ENCODE assay signal across 18 cellular contexts in the genomic region with DNA sequence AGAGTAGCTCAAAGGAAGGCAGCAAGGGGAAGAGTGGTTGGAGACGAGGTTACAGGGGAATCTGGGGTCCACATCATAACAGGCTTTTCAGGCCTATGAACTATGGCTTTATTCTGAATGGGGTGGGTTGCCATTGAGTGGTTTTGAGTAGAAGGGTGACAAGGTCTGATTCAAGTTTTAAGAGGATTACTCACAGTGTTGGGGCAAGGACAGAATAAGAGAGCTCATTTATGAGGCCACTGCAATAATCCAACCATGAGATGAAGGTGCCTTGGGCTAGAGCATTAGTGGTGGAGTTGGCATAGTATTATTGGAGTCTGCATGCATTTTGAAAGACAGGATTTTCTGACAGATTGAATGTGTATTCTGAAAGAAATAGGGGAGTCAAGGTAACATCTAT.
DNase-seq lines count a peak whose midpoint lies in the region; TF ChIP-seq lines count a peak whose summit lies in the region.
"Had no signal": no experiment of that assay in that cellular context is flagged by ENCODE, and none has a peak within 500 bp of the region (broad histone marks: within the 10 kb centered on the region; RNA-seq: fewer than 3 reads in every experiment).

No MANE protein-coding gene starts in this region.

- intact Hi-C loops in head of caudate nucleus (cut with DNase I): no loop called here
- intact Hi-C loops in activated T-helper 1 cell treated with anti-CD3 and anti-CD28 coated beads, Interleukin-12 subunit alpha, Interleukin-12 subunit beta, Interleukin-2, Interleukin-4 antibody, amounts not matched to agents 30 ng/mL and 10 ng/mL and 1 ng/mL, durations not matched to agents 14 hours and 24 hours and 36 hours (cut with micrococcal nuclease): no loop called here

- TF ChIP-seq CTCF in chondrocyte (IDR thresholded peaks at IDR 0.05): no peak

- no peaks in the 10 kb centered on the region for H3K27me3 Mint-ChIP-seq in chondrocyte (ENCODE audit: low read depth)
- no peaks in the 10 kb centered on the region for H3K27me3 Mint-ChIP-seq in activated T-helper 1 cell treated with anti-CD3 and anti-CD28 coated beads, Interleukin-12 subunit alpha, Interleukin-12 subunit beta, Interleukin-2, Interleukin-4 antibody, amounts not matched to agents 30 ng/mL and 10 ng/mL and 1 ng/mL, durations not matched to agents 14 hours and 24 hours and 36 hours (ENCODE audit: insufficient read depth)
- H3K27me3 Mint-ChIP-seq: CD4-positive, alpha-beta T cell had no signal

- H3K27ac Mint-ChIP-seq in chondrocyte (ENCODE audit: unreplicated experiment): peak overlapping the region; percentile 24
- no peak overlapping the region for H3K27ac Mint-ChIP-seq in activated T-helper 1 cell treated with anti-CD3 and anti-CD28 coated beads, Interleukin-12 subunit alpha, Interleukin-12 subunit beta, Interleukin-2, Interleukin-4 antibody, amounts not matched to agents 30 ng/mL and 10 ng/mL and 1 ng/mL, durations not matched to agents 14 hours and 24 hours and 36 hours
- H3K27ac Mint-ChIP-seq: B cell; CD4-positive, alpha-beta T cell; CD8-positive, alpha-beta T cell had no signal

- no peaks in the 10 kb centered on the region for H3K36me3 Mint-ChIP-seq in chondrocyte (ENCODE audit: low read depth)
- no peaks in the 10 kb centered on the region for H3K36me3 Mint-ChIP-seq in activated T-helper 1 cell treated with anti-CD3 and anti-CD28 coated beads, Interleukin-12 subunit alpha, Interleukin-12 subunit beta, Interleukin-2, Interleukin-4 antibody, amounts not matched to agents 30 ng/mL and 10 ng/mL and 1 ng/mL, durations not matched to agents 14 hours and 24 hours and 36 hours (ENCODE audit: low read depth)
- H3K36me3 Mint-ChIP-seq: CD8-positive, alpha-beta T cell had no signal

- H3K4me3 Mint-ChIP-seq in chondrocyte (ENCODE audit: unreplicated experiment): no peak overlapping the region
- no peak overlapping the region for H3K4me3 Mint-ChIP-seq in activated T-helper 1 cell treated with anti-CD3 and anti-CD28 coated beads, Interleukin-12 subunit alpha, Interleukin-12 subunit beta, Interleukin-2, Interleukin-4 antibody, amounts not matched to agents 30 ng/mL and 10 ng/mL and 1 ng/mL, durations not matched to agents 14 hours and 24 hours and 36 hours
- H3K4me3 Mint-ChIP-seq: B cell; CD4-positive, alpha-beta T cell; CD8-positive, alpha-beta T cell had no signal

- H3K4me1 Mint-ChIP-seq in chondrocyte (ENCODE audit: low read depth): no peaks in the 10 kb centered on the region
- no peaks in the 10 kb centered on the region for H3K4me1 Mint-ChIP-seq in activated T-helper 1 cell treated with anti-CD3 and anti-CD28 coated beads, Interleukin-12 subunit alpha, Interleukin-12 subunit beta, Interleukin-2, Interleukin-4 antibody, amounts not matched to agents 30 ng/mL and 10 ng/mL and 1 ng/mL, durations not matched to agents 14 hours and 24 hours and 36 hours (ENCODE audit: low read depth)
- H3K4me1 Mint-ChIP-seq: B cell had no signal

- DNase-seq in COLO829 (ENCODE audit: low spot score) (peak; percentile 81), RPMI7951 (ENCODE audit: low read depth) (peak; percentile 57), chondrocyte (ENCODE audit: low spot score) (no peak), head of caudate nucleus (no peak)
- no peak for DNase-seq in activated T-helper 1 cell treated with anti-CD3 and anti-CD28 coated beads, Interleukin-12 subunit alpha, Interleukin-12 subunit beta, Interleukin-2, Interleukin-4 antibody, amounts not matched to agents 30 ng/mL and 10 ng/mL and 1 ng/mL, durations not matched to agents 14 hours and 24 hours and 36 hours (ENCODE audit: low spot score)
- no peak for DNase-seq in activated CD4-positive, alpha-beta T cell treated with anti-CD3 and anti-CD28 coated beads, Interleukin-2, amount 50 U/mL, for 1 hour
- DNase-seq: AML-193; CD4-positive, alpha-beta T cell; CD8-positive, alpha-beta T cell; COR-L47; DMS 273 treated with DMSO at 0.1 percent for 48 hours; DMS153; DMS53; DMS79; DND-41; EL; GDM1 had no signal

- no peaks in the 10 kb centered on the region for H3K9me3 Mint-ChIP-seq in chondrocyte (ENCODE audit: low read depth)
- no peaks in the 10 kb centered on the region for H3K9me3 Mint-ChIP-seq in activated T-helper 1 cell treated with anti-CD3 and anti-CD28 coated beads, Interleukin-12 subunit alpha, Interleukin-12 subunit beta, Interleukin-2, Interleukin-4 antibody, amounts not matched to agents 30 ng/mL and 10 ng/mL and 1 ng/mL, durations not matched to agents 14 hours and 24 hours and 36 hours
- H3K9me3 Mint-ChIP-seq: CD4-positive, alpha-beta T cell; CD8-positive, alpha-beta T cell had no signal

Comparison
In these comparisons a context has a peak if more than half of its experiments do, and no peak if none do; other contexts are left out.
1. DNase-seq: peak in COLO829 (single experiment) and RPMI7951 (single experiment); none in chondrocyte (single experiment), head of caudate nucleus (0 of 42), activated T-helper 1 cell treated with anti-CD3 and anti-CD28 coated beads, Interleukin-12 subunit alpha, Interleukin-12 subunit beta, Interleukin-2, Interleukin-4 antibody, amounts not matched to agents 30 ng/mL and 10 ng/mL and 1 ng/mL, durations not matched to agents 14 hours and 24 hours and 36 hours (single experiment) and activated CD4-positive, alpha-beta T cell treated with anti-CD3 and anti-CD28 coated beads, Interleukin-2, amount 50 U/mL, for 1 hour (single experiment).